18 cellular contexts compared by ENCODE assay signal in genomic region chr18:62224229-62224628, GRCh38. TPM values are rescaled to one million over a fixed set of nuclear protein-coding genes. Genes with fewer than 3 reads are reported as not detected.
DNase-seq lines count a peak whose midpoint lies in the region; ATAC-seq, FAIRE-seq and TF ChIP-seq lines count a peak whose summit lies in the region.
"Had no signal": no experiment of that assay in that cellular context is flagged by ENCODE, and none has a peak within 500 bp of the region (broad histone marks: within the 10 kb centered on the region; RNA-seq: fewer than 3 reads in every experiment).

No MANE protein-coding gene starts in this region.

- DNase-seq in HepG2 (ENCODE audit: low spot score) = no peak
- no peak for DNase-seq in right lobe of liver
- DNase-seq in GM19239 (ENCODE audit: insufficient read length, low spot score) = no peak
- no peak for DNase-seq in endodermal cell
- no peak for DNase-seq in caudate nucleus (lab: John Stamatoyannopoulos, UW)
- DNase-seq in stimulated activated naive CD4-positive, alpha-beta T cell treated with Interleukin-2 at 50 U/mL for 16 hours (lab: John Stamatoyannopoulos, UW) = no peak
- DNase-seq: 8988T; AML-193; Caco-2; Calu3; CD4-positive, alpha-beta T cell; CD8-positive, alpha-beta T cell; DMS79 treated with DMSO at 0.1 percent for 48 hours; GF-D8 had no signal

- no peak overlapping the region for H3K27ac Mint-ChIP-seq in endodermal cell
- H3K27ac Mint-ChIP-seq: B cell; CD4-positive, alpha-beta T cell; CD8-positive, alpha-beta T cell had no signal

- H2AFZ ChIP-seq in HepG2 (ENCODE audit: low read length) = no peak overlapping the region

- in situ Hi-C loops in HepG2 (cut with HindIII; ENCODE audit: extremely low pct_ligation_motif_present, low pct_unique_long_range_greater_than_20kb) = no loop called here

- no peaks in the 10 kb centered on the region for H3K79me2 ChIP-seq in HepG2 (ENCODE audit: insufficient read depth, low read length)

- TF ChIP-seq CTCF in HepG2 (CRISPR knock-in tag; IDR thresholded peaks at IDR 0.05) = no peak
- no peak for TF ChIP-seq CTCF in right lobe of liver (IDR thresholded peaks at IDR 0.05)
- no peak for TF ChIP-seq CTCF in endodermal cell (conservative IDR thresholded peaks at IDR 0.05)

- no peaks in the 10 kb centered on the region for H3K4me1 Mint-ChIP-seq in endodermal cell
- H3K4me1 Mint-ChIP-seq: B cell had no signal

- no peak overlapping the region for H3K27ac ChIP-seq in HepG2 (ENCODE audit: extremely low read length, insufficient read depth, low read length)
- no peak overlapping the region for H3K27ac ChIP-seq in right lobe of liver
- no peak overlapping the region for H3K27ac ChIP-seq in endodermal cell (ENCODE audit: low read depth, low read length)
- no peak overlapping the region for H3K27ac ChIP-seq in caudate nucleus (ENCODE audit: low read depth, low read length)
- H3K27ac ChIP-seq: BLaER1 treated with 17β-estradiol and CSF1 and Interleukin-3, amounts not matched to agents 10 nM and 100 nM; C4-2B had no signal

- no peak overlapping the region for H3K4me3 Mint-ChIP-seq in endodermal cell
- H3K4me3 Mint-ChIP-seq: B cell; CD4-positive, alpha-beta T cell; CD8-positive, alpha-beta T cell had no signal

- ATAC-seq in HepG2 (no peak), right lobe of liver (no peak)
- ATAC-seq: CD8-positive, alpha-beta T cell had no signal

- POLR2A ChIA-PET in HepG2 (lab: Yijun Ruan, JAX) = no interaction called here

- peaks cover 14% of the 10 kb centered on the region for H3K9me3 Mint-ChIP-seq in endodermal cell

- CTCF ChIA-PET in HepG2 (lab: Yijun Ruan, JAX; ENCODE audit: low intra/inter-chr PET ratio, low total read pairs) = no interaction called here

- intact Hi-C loops in HepG2 (cut with micrococcal nuclease; ENCODE audit: unreplicated experiment) (no loop called here), right lobe of liver (cut with DNase I) (no loop called here)

- peaks cover 51% of the 10 kb centered on the region for H3K36me3 Mint-ChIP-seq in endodermal cell (ENCODE audit: low read depth)

- H3K9ac ChIP-seq in HepG2 (ENCODE audit: insufficient read depth, low read depth, low read length) (no peak overlapping the region), endodermal cell (ENCODE audit: extremely low read depth, low read length, poor library complexity, severe bottlenecking) (no peak overlapping the region)
- H3K9ac ChIP-seq: BLaER1 treated with 17β-estradiol and CSF1 and Interleukin-3, amounts not matched to agents 10 nM and 100 nM had no signal

- H3K4me3 ChIP-seq in HepG2 (replicated peaks in 1 of 3; ENCODE audit: insufficient read depth in 1 of 3, low read depth in 2 of 3, low read length in 3 of 3) (no peak overlapping the region), right lobe of liver (no peak overlapping the region), endodermal cell (ENCODE audit: low read length) (peak overlapping the region; percentile 56)
- H3K4me3 ChIP-seq: BLaER1 treated with 17β-estradiol and CSF1 and Interleukin-3, amounts not matched to agents 10 nM and 100 nM had no signal

- no peak for FAIRE-seq in HepG2 (lab: Jason Lieb, UNC)
- FAIRE-seq in GM19239 (lab: Jason Lieb, UNC) = peak; percentile 14
- FAIRE-seq: GM12891 had no signal

- no peaks in the 10 kb centered on the region for H4K20me1 ChIP-seq in HepG2 (ENCODE audit: insufficient read depth, low read length)

- no TSS peak for BruUV-seq in HepG2 (replicated peaks; lab: Mats Ljungman, UMichigan)

- TF ChIP-seq RAD21 in HepG2 (CRISPR knock-in tag; IDR thresholded peaks at IDR 0.05) = no peak

- H3K27me3 ChIP-seq in HepG2 (ENCODE audit: control insufficient read depth in 1 of 2, insufficient read depth in 2 of 2, low read length in 2 of 2) (no peaks in the 10 kb centered on the region), right lobe of liver (no peaks in the 10 kb centered on the region), endodermal cell (ENCODE audit: control insufficient read depth, insufficient read depth, low read length, poor library complexity, severe bottlenecking) (no peaks in the 10 kb centered on the region)
- H3K27me3 ChIP-seq: BLaER1 treated with 17β-estradiol and CSF1 and Interleukin-3, amounts not matched to agents 10 nM and 100 nM had no signal

- TF ChIP-seq EP300 in HepG2 (IDR thresholded peaks at IDR 0.05; ENCODE audit: low read depth in 2 of 2, low read length in 2 of 2) = no peak
- no peak for TF ChIP-seq EP300 in HepG2 (CRISPR knock-in tag; IDR thresholded peaks at IDR 0.05; ENCODE audit: borderline replicate concordance)

- no peaks in the 10 kb centered on the region for H3K27me3 Mint-ChIP-seq in endodermal cell (ENCODE audit: insufficient read depth)
- H3K27me3 Mint-ChIP-seq: B cell; CD4-positive, alpha-beta T cell had no signal

- H3K36me3 ChIP-seq in HepG2 (replicated peaks in 1 of 2; ENCODE audit: control insufficient read depth in 1 of 2, insufficient read depth in 2 of 2, low read length in 2 of 2) (peaks cover 6 to 23% of the 10 kb centered on the region in 2 experiments), right lobe of liver (peaks cover 0 to 19% (median 6%) of the 10 kb centered on the region in 4 donors), endodermal cell (ENCODE audit: control insufficient read depth, insufficient read depth, low read length) (peaks cover 81% of the 10 kb centered on the region)

- H3K4me1 ChIP-seq in HepG2 (ENCODE audit: insufficient read depth, low read length) (no peaks in the 10 kb centered on the region), right lobe of liver (no peaks in the 10 kb centered on the region), endodermal cell (ENCODE audit: control insufficient read depth, insufficient read depth, low read length) (no peaks in the 10 kb centered on the region)
- H3K4me1 ChIP-seq: BLaER1 treated with 17β-estradiol and CSF1 and Interleukin-3, amounts not matched to agents 10 nM and 100 nM; Caco-2 had no signal

- H3K4me2 ChIP-seq in HepG2 (ENCODE audit: low read depth, low read length) = no peak overlapping the region
- H3K4me2 ChIP-seq: BLaER1 treated with 17β-estradiol and CSF1 and Interleukin-3, amounts not matched to agents 10 nM and 100 nM had no signal

- 97% methylated on average over 2 of the region's 2 CpGs for WGBS in HepG2 (ENCODE audit: low lambda C conversion rate)
- WGBS in right lobe of liver (ENCODE audit: insufficient coverage, low coverage, low lambda C conversion rate, missing lambda C conversion rate) = 97% methylated on average over 2 of the region's 2 CpGs
- WGBS in endodermal cell (ENCODE audit: insufficient coverage in 1 of 2, insufficient read length in 1 of 2), 2 experiments = 83% methylated on average over 2 of the region's 2 CpGs; no CpG with 5 or more reads in 1 of the 2 experiments

- no peak for TF ChIP-seq POLR2A in HepG2 (IDR thresholded peaks at IDR 0.05; ENCODE audit: insufficient read depth in 1 of 2, low read depth in 2 of 2, low read length in 2 of 2)
- TF ChIP-seq POLR2A in right lobe of liver (IDR thresholded peaks at IDR 0.05) = no peak

- peaks cover 7% of the 10 kb centered on the region for H3K9me3 ChIP-seq in HepG2 (ENCODE audit: low read length)
- H3K9me3 ChIP-seq in right lobe of liver = no peaks in the 10 kb centered on the region
- peaks cover 13% of the 10 kb centered on the region for H3K9me3 ChIP-seq in endodermal cell (ENCODE audit: control insufficient read depth, low read length)
- H3K9me3 ChIP-seq: Caco-2 had no signal

RNA-seq across cellular contexts. Expression of gene RELCH, which starts 37.2 kb away (rescaled TPM):
- total RNA-seq in HepG2 (2016; rRNA removed; fragmentation: Illumina TruSeq; extraction: Trizol) (31.7 and 37.7 TPM in 2 replicates), right lobe of liver (10 to 100 TPM in 5 of 6 experiments, 1 to 10 TPM in 1; 9.7 to 16.7 (median 11.5) TPM), endodermal cell (10 to 100 TPM; 29.4 to 32.0 TPM)
- total RNA-seq in HepG2 (2016; cell fraction: cytosol; rRNA removed; fragmentation: Illumina TruSeq; extraction: Trizol; ENCODE audit: low read depth) = 3.3 and 4.1 TPM in 2 replicates
- 30.9 and 34.7 TPM in 2 replicates for total RNA-seq in HepG2 (2016; cell fraction: insoluble cytoplasmic fraction; rRNA removed; fragmentation: Illumina TruSeq; extraction: Trizol)
- 4.1 and 6.3 TPM in 2 replicates for total RNA-seq in HepG2 (2016; cell fraction: membrane; rRNA removed; fragmentation: Illumina TruSeq; extraction: Trizol)
- total RNA-seq in HepG2 (2016; cell fraction: nucleus; rRNA removed; fragmentation: Illumina TruSeq; extraction: Trizol) = 55.4 and 59.6 TPM in 2 replicates
- polyA plus RNA-seq in HepG2 (2011; rRNA removed) = 5.6 and 7.6 TPM in 2 replicates
- polyA plus RNA-seq in HepG2 (2011; cell fraction: cytosol; rRNA removed) = 2.5 and 2.7 TPM in 2 replicates
- 14.1 and 20.4 TPM in 2 replicates for polyA plus RNA-seq in HepG2 (2011; cell fraction: nucleus; rRNA removed)
- polyA plus RNA-seq in HepG2 (2012) = 7.7 and 9.3 TPM in 2 replicates
- 0.33 and 0.52 TPM in 2 replicates for polyA plus RNA-seq in HepG2 (2016; cell fraction: cytosol; fragmentation: Illumina TruSeq; extraction: Trizol; ENCODE audit: low read depth)
- 17.8 and 20.6 TPM in 2 replicates for polyA plus RNA-seq in HepG2 (2016; cell fraction: insoluble cytoplasmic fraction; fragmentation: Illumina TruSeq; extraction: Trizol; ENCODE audit: low read depth)
- polyA plus RNA-seq in HepG2 (2016; cell fraction: membrane; fragmentation: Illumina TruSeq; extraction: Trizol; ENCODE audit: low read depth) = 0.93 and 0.98 TPM in 2 replicates
- 34.5 and 36.4 TPM in 2 replicates for polyA plus RNA-seq in HepG2 (2016; cell fraction: nucleus; fragmentation: Illumina TruSeq; extraction: Trizol; ENCODE audit: insufficient read depth, low read depth)
- polyA minus RNA-seq in HepG2 (2011; rRNA and poly(A)+ RNA removed; ENCODE audit: low replicate concordance) = 47.4 and 47.9 TPM in 2 replicates
- polyA minus RNA-seq in HepG2 (2011; cell fraction: cytosol; rRNA and poly(A)+ RNA removed) = 7.7 and 8.6 TPM in 2 replicates
- 143 and 163 TPM in 2 replicates for polyA minus RNA-seq in HepG2 (2011; cell fraction: nucleus; rRNA and poly(A)+ RNA removed)
- 16.7 TPM for polyA plus RNA-seq in endodermal cell (2013, experiment 1 of 2)
- 16.1 TPM for polyA plus RNA-seq in endodermal cell (2013, experiment 2 of 2)

RNA-seq across cellular contexts. Expression of gene PIGN, which starts 37.4 kb away (rescaled TPM):
- total RNA-seq in HepG2 (2016; rRNA removed; fragmentation: Illumina TruSeq; extraction: Trizol) = 33.6 and 33.8 TPM in 2 replicates
- total RNA-seq in HepG2 (2016; cell fraction: cytosol; rRNA removed; fragmentation: Illumina TruSeq; extraction: Trizol; ENCODE audit: low read depth) = 11.4 and 12.2 TPM in 2 replicates
- total RNA-seq in HepG2 (2016; cell fraction: insoluble cytoplasmic fraction; rRNA removed; fragmentation: Illumina TruSeq; extraction: Trizol) = 27.0 and 36.7 TPM in 2 replicates
- total RNA-seq in HepG2 (2016; cell fraction: membrane; rRNA removed; fragmentation: Illumina TruSeq; extraction: Trizol) = 14.7 and 19.9 TPM in 2 replicates
- total RNA-seq in HepG2 (2016; cell fraction: nucleus; rRNA removed; fragmentation: Illumina TruSeq; extraction: Trizol) = 64.8 and 68.2 TPM in 2 replicates
- polyA plus RNA-seq in HepG2 (2011; rRNA removed) = 10.1 and 15.5 TPM in 2 replicates
- polyA plus RNA-seq in HepG2 (2011; cell fraction: cytosol; rRNA removed) = 5.4 and 8.6 TPM in 2 replicates
- polyA plus RNA-seq in HepG2 (2011; cell fraction: nucleus; rRNA removed) = 6.7 and 7.9 TPM in 2 replicates
- polyA plus RNA-seq in HepG2 (2012) = 9.8 and 13.4 TPM in 2 replicates
- polyA plus RNA-seq in HepG2 (2016; cell fraction: cytosol; fragmentation: Illumina TruSeq; extraction: Trizol; ENCODE audit: low read depth) = 2.1 and 2.5 TPM in 2 replicates
- 16.3 and 17.1 TPM in 2 replicates for polyA plus RNA-seq in HepG2 (2016; cell fraction: insoluble cytoplasmic fraction; fragmentation: Illumina TruSeq; extraction: Trizol; ENCODE audit: low read depth)
- polyA plus RNA-seq in HepG2 (2016; cell fraction: membrane; fragmentation: Illumina TruSeq; extraction: Trizol; ENCODE audit: low read depth) = 6.5 and 7.5 TPM in 2 replicates
- 23.4 and 27.6 TPM in 2 replicates for polyA plus RNA-seq in HepG2 (2016; cell fraction: nucleus; fragmentation: Illumina TruSeq; extraction: Trizol; ENCODE audit: insufficient read depth, low read depth)
- 45.3 and 46.7 TPM in 2 replicates for polyA minus RNA-seq in HepG2 (2011; rRNA and poly(A)+ RNA removed; ENCODE audit: low replicate concordance)
- polyA minus RNA-seq in HepG2 (2011; cell fraction: cytosol; rRNA and poly(A)+ RNA removed) = 16.9 and 20.0 TPM in 2 replicates
- polyA minus RNA-seq in HepG2 (2011; cell fraction: nucleus; rRNA and poly(A)+ RNA removed) = 90.6 and 114 TPM in 2 replicates
- total RNA-seq in right lobe of liver = 10 to 100 TPM in 5 of 6 experiments, 1 to 10 TPM in 1; 8.2 to 17.8 (median 13.0) TPM
- total RNA-seq in endodermal cell = 10 to 100 TPM; 38.2 to 48.8 TPM
- 19.4 TPM for polyA plus RNA-seq in endodermal cell (2013, experiment 1 of 2)
- polyA plus RNA-seq in endodermal cell (2013, experiment 2 of 2) = 18.4 TPM
